1 cellular context compared by ENCODE assay signal in genomic region chr17:78144146-78144719, GRCh38.
TF ChIP-seq lines count a peak whose summit lies in the region.

No MANE protein-coding gene starts in this region.

TF ChIP-seq in H1, 55 proteins besides CTCF, POLR2A, EP300 and RAD21:
- TF ChIP-seq RBBP5 (IDR thresholded peaks at IDR 0.05; ENCODE audit: borderline replicate concordance, low read depth, low read length) = no peak
- no peak for TF ChIP-seq CREB1 (IDR thresholded peaks at IDR 0.05)
- no peak for TF ChIP-seq KDM1A (IDR thresholded peaks at IDR 0.05; ENCODE audit: borderline replicate concordance, low read length)
- TF ChIP-seq KDM5A (IDR thresholded peaks at IDR 0.05; ENCODE audit: low read length) = no peak
- TF ChIP-seq CBX5 (IDR thresholded peaks at IDR 0.05; ENCODE audit: low read depth, low read length) = no peak
- TF ChIP-seq BRCA1 (IDR thresholded peaks at IDR 0.05; ENCODE audit: low read depth, low read length) = no peak
- TF ChIP-seq EGR1 (IDR thresholded peaks at IDR 0.05; ENCODE audit: borderline replicate concordance, low read depth, low read length) = no peak
- TF ChIP-seq POU5F1 (IDR thresholded peaks at IDR 0.05; ENCODE audit: low read depth, low read length) = no peak
- TF ChIP-seq ATF2 (IDR thresholded peaks at IDR 0.05; ENCODE audit: low read length) = no peak
- no peak for TF ChIP-seq TAF7 (optimal IDR thresholded peaks at IDR 0.05; ENCODE audit: borderline replicate concordance, low read depth, low read length)
- TF ChIP-seq SP1 (IDR thresholded peaks at IDR 0.05; ENCODE audit: low read depth, low read length) = no peak
- TF ChIP-seq NANOG (IDR thresholded peaks at IDR 0.05; ENCODE audit: insufficient read depth, low read depth, low read length, poor library complexity, severe bottlenecking) = no peak
- TF ChIP-seq MAX (IDR thresholded peaks at IDR 0.05) = no peak
- no peak for TF ChIP-seq MAFK (IDR thresholded peaks at IDR 0.05; ENCODE audit: low read depth, low read length)
- TF ChIP-seq SP4 (IDR thresholded peaks at IDR 0.05; ENCODE audit: low read length) = no peak
- TF ChIP-seq TAF1 (IDR thresholded peaks at IDR 0.05; ENCODE audit: low read depth, low read length) = no peak
